33 cellular contexts compared by ENCODE assay signal in the genomic region with DNA sequence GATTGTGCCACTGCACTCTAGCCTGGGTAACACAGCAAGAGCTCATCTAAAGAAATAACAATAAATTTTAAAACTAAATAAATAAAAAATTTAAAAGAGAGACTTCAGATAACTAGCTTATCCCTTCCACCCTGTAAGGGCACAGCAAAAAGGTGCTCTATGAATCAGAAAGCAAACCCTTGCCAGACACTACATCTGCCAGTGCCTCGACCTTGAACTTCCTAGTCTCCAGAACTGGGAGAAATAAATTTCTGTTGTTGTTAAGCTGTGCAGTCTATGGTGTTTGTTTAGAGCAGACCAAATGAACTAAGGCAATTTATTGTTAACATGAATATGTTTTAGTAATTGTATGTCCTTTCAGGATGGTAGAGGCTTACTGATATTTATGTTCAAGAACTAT.
"Had no signal": no experiment of that assay in that cellular context is flagged by ENCODE, and none has a peak within 500 bp of the region (broad histone marks: within the 10 kb centered on the region; RNA-seq: fewer than 3 reads in every experiment).

No MANE protein-coding gene starts in this region.

- H3K9me3 ChIP-seq: ascending aorta, gastrocnemius medialis had no signal

- H3K4me3 Mint-ChIP-seq: activated CD4-positive, alpha-beta memory T cell treated with anti-CD3 and anti-CD28 coated beads for 36 hours; activated CD4-positive, alpha-beta T cell treated with anti-CD3 and anti-CD28 coated beads for 36 hours; activated CD4-positive, alpha-beta T cell treated with anti-CD3 and anti-CD28 coated beads, Interleukin-2, amount 10 ng/mL, durations not matched to agents 24 days and 14 days; activated naive CD4-positive, alpha-beta T cell treated with anti-CD3 and anti-CD28 coated beads, Interleukin-2, amount 10 ng/mL, durations not matched to agents 7 days and 5 days; activated naive CD8-positive, alpha-beta T cell treated with anti-CD3 and anti-CD28 coated beads, Interleukin-2, amount 10 ng/mL, durations not matched to agents 7 days and 5 days; activated T-cell treated with anti-CD3 and anti-CD28 coated beads, Interleukin-2, amount 50 U/mL, for 24 hours; activated T-cell treated with anti-CD3 and anti-CD28 coated beads, Interleukin-2, amount 50 U/mL, for 72 hours; brain; central memory CD8-positive, alpha-beta T cell; effector memory CD8-positive, alpha-beta T cell; T-helper 17 cell; T-helper 2 cell treated with Interferon-gamma antibody and Interleukin-4, amounts not matched to agents 5 μg/mL and 100 μg/mL, for 36 hours had no signal

- H3K27me3 Mint-ChIP-seq: activated CD4-positive, alpha-beta memory T cell treated with anti-CD3 and anti-CD28 coated beads for 36 hours; activated CD4-positive, alpha-beta T cell treated with anti-CD3 and anti-CD28 coated beads for 36 hours; activated CD4-positive, alpha-beta T cell treated with anti-CD3 and anti-CD28 coated beads, Interleukin-2, amount 10 ng/mL, durations not matched to agents 24 days and 14 days; activated naive CD8-positive, alpha-beta T cell treated with anti-CD3 and anti-CD28 coated beads, Interleukin-2, amount 10 ng/mL, durations not matched to agents 7 days and 5 days; effector memory CD8-positive, alpha-beta T cell had no signal

- H3K27ac ChIP-seq: ascending aorta, esophagus muscularis mucosa, foreskin keratinocyte, gastrocnemius medialis had no signal

- H3K4me1 Mint-ChIP-seq: activated CD4-positive, alpha-beta T cell treated with anti-CD3 and anti-CD28 coated beads for 36 hours; activated CD4-positive, alpha-beta T cell treated with anti-CD3 and anti-CD28 coated beads, Interleukin-2, amount 10 ng/mL, durations not matched to agents 24 days and 14 days; activated naive CD4-positive, alpha-beta T cell treated with anti-CD3 and anti-CD28 coated beads, Interleukin-2, amount 10 ng/mL, durations not matched to agents 7 days and 5 days; activated naive CD8-positive, alpha-beta T cell treated with anti-CD3 and anti-CD28 coated beads, Interleukin-2, amount 10 ng/mL, durations not matched to agents 7 days and 5 days; brain; central memory CD8-positive, alpha-beta T cell; T-helper 17 cell had no signal

- FAIRE-seq: bronchial epithelial cell, colon had no signal

- H3K36me3 Mint-ChIP-seq: activated CD4-positive, alpha-beta memory T cell treated with anti-CD3 and anti-CD28 coated beads for 36 hours; activated naive CD4-positive, alpha-beta T cell treated with anti-CD3 and anti-CD28 coated beads, Interleukin-2, amount 10 ng/mL, durations not matched to agents 7 days and 5 days; activated naive CD4-positive, alpha-beta T cell treated with anti-CD3 and anti-CD28 coated beads, Interleukin-2, amount 50 U/mL, for 72 hours; activated naive CD8-positive, alpha-beta T cell treated with anti-CD3 and anti-CD28 coated beads, Interleukin-2, amount 10 ng/mL, durations not matched to agents 7 days and 5 days; brain had no signal

- ATAC-seq: activated CD4-positive, alpha-beta T cell treated with anti-CD3 and anti-CD28 coated beads for 36 hours; activated naive CD4-positive, alpha-beta T cell treated with anti-CD3 and anti-CD28 coated beads, Interleukin-2, amount 50 U/mL, for 72 hours; activated T-cell treated with anti-CD3 and anti-CD28 coated beads, Interleukin-2, amount 50 U/mL, for 72 hours; effector memory CD8-positive, alpha-beta T cell; foreskin keratinocyte; gastrocnemius medialis; T-helper 17 cell had no signal

- H3K27me3 ChIP-seq: ascending aorta, esophagus muscularis mucosa, foreskin keratinocyte, gastrocnemius medialis had no signal

- H3K4me1 ChIP-seq: ascending aorta, esophagus muscularis mucosa, foreskin keratinocyte, gastrocnemius medialis had no signal

- H3K4me3 ChIP-seq: ascending aorta, esophagus muscularis mucosa, gastrocnemius medialis had no signal

- DNase-seq: activated CD4-positive, alpha-beta memory T cell treated with anti-CD3 and anti-CD28 coated beads for 36 hours; activated CD4-positive, alpha-beta T cell treated with anti-CD3 and anti-CD28 coated beads for 36 hours; activated CD4-positive, alpha-beta T cell treated with anti-CD3 and anti-CD28 coated beads, Interleukin-2, amount 10 ng/mL, durations not matched to agents 24 days and 14 days; activated CD4-positive, CD25-positive, alpha-beta regulatory T cell; activated CD4-positive, CD25-positive, alpha-beta regulatory T cell treated with anti-CD3 and anti-CD28 coated beads, Interleukin-2, amount 50 U/mL, for 72 hours; activated CD8-positive, alpha-beta memory T cell treated with anti-CD3 and anti-CD28 coated beads, Interleukin-2, amount 50 U/mL, for 48 hours; activated gamma-delta T cell; activated naive CD4-positive, alpha-beta T cell; activated naive CD4-positive, alpha-beta T cell treated with anti-CD3 and anti-CD28 coated beads, Interleukin-2, amount 10 ng/mL, durations not matched to agents 7 days and 5 days; activated naive CD8-positive, alpha-beta T cell treated with anti-CD3 and anti-CD28 coated beads, Interleukin-2, amount 10 ng/mL, durations not matched to agents 7 days and 5 days; activated T-cell treated with anti-CD3 and anti-CD28 coated beads for 4 hours; activated T-cell treated with anti-CD3 and anti-CD28 coated beads, Interleukin-2, amount 50 U/mL, for 24 hours; activated T-cell treated with anti-CD3 and anti-CD28 coated beads, Interleukin-2, amount 50 U/mL, for 72 hours; amygdala; cortex of kidney; dermis blood vessel endothelial cell; effector CD4-positive, alpha-beta T cell; effector memory CD8-positive, alpha-beta T cell; erythroblast; foreskin keratinocyte; gastrocnemius medialis; glutamatergic neuron; T-helper 1 cell; T-helper 17 cell; T1000 had no signal

- H3K27ac Mint-ChIP-seq: activated CD4-positive, alpha-beta memory T cell treated with anti-CD3 and anti-CD28 coated beads for 36 hours; activated CD4-positive, alpha-beta T cell treated with anti-CD3 and anti-CD28 coated beads for 36 hours; activated CD4-positive, alpha-beta T cell treated with anti-CD3 and anti-CD28 coated beads, Interleukin-2, amount 10 ng/mL, durations not matched to agents 24 days and 14 days; activated naive CD4-positive, alpha-beta T cell treated with anti-CD3 and anti-CD28 coated beads, Interleukin-2, amount 10 ng/mL, durations not matched to agents 7 days and 5 days; activated naive CD4-positive, alpha-beta T cell treated with anti-CD3 and anti-CD28 coated beads, Interleukin-2, amount 50 U/mL, for 72 hours; activated naive CD8-positive, alpha-beta T cell treated with anti-CD3 and anti-CD28 coated beads, Interleukin-2, amount 10 ng/mL, durations not matched to agents 7 days and 5 days; activated T-cell treated with anti-CD3 and anti-CD28 coated beads, Interleukin-2, amount 50 U/mL, for 24 hours; activated T-cell treated with anti-CD3 and anti-CD28 coated beads, Interleukin-2, amount 50 U/mL, for 72 hours; brain; effector memory CD8-positive, alpha-beta T cell; T-helper 17 cell; T-helper 2 cell treated with Interferon-gamma antibody and Interleukin-4, amounts not matched to agents 5 μg/mL and 100 μg/mL, for 36 hours had no signal

- H3K36me3 ChIP-seq: ascending aorta, esophagus muscularis mucosa, gastrocnemius medialis had no signal

- H3K9me3 Mint-ChIP-seq: activated CD4-positive, alpha-beta T cell treated with anti-CD3 and anti-CD28 coated beads, Interleukin-2, amount 10 ng/mL, durations not matched to agents 24 days and 14 days; effector memory CD8-positive, alpha-beta T cell had no signal
